ENCODE assay signal across 25 cellular contexts in the genomic region with DNA sequence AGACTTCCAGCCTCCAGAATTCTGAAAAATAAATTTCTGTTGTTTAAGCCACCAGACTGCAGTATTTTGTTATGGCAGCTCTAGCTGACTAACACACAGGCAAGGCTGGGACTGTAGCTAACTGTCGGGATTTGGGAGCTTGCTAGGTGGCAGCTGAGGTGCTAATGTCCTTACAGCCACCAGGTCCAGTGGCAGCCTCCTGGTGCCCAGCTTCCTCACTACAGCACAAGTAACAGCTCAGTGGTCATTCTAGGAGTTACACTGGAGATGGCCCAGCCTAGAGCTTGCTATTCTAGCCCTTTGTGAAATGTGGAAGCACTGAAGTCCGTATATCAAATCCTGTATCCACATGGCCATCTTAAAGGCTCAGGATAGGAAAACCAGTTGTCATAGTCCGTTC. TPM values are rescaled to one million over a fixed set of nuclear protein-coding genes. Genes with fewer than 3 reads are reported as not detected.
DNase-seq lines count a peak whose midpoint lies in the region; ATAC-seq and TF ChIP-seq lines count a peak whose summit lies in the region.
"Had no signal": no experiment of that assay in that cellular context is flagged by ENCODE, and none has a peak within 500 bp of the region (broad histone marks: within the 10 kb centered on the region; RNA-seq: fewer than 3 reads in every experiment).

No MANE protein-coding gene starts in this region.

- H3K27me3 ChIP-seq in gastroesophageal sphincter = peaks cover 11% of the 10 kb centered on the region
- H3K27me3 ChIP-seq: right atrium auricular region had no signal

- no peaks in the 10 kb centered on the region for H3K36me3 ChIP-seq in gastroesophageal sphincter
- H3K36me3 ChIP-seq: esophagus squamous epithelium, right atrium auricular region had no signal

- no peaks in the 10 kb centered on the region for H3K36me3 Mint-ChIP-seq in progenitor cell of endocrine pancreas (ENCODE audit: insufficient read depth)
- H3K36me3 Mint-ChIP-seq: brain; CD4-positive, alpha-beta memory T cell had no signal

- ATAC-seq in gastroesophageal sphincter = no peak
- ATAC-seq: effector memory CD8-positive, alpha-beta T cell; left cardiac atrium; stimulated activated naive CD8-positive, alpha-beta T cell treated with anti-CD3 and anti-CD28 coated beads, Interleukin-15, Interleukin-2, amounts not matched to agents 100 U/mL and 50 U/mL, for 24 hours had no signal

- TF ChIP-seq CTCF in progenitor cell of endocrine pancreas (IDR thresholded peaks at IDR 0.05; ENCODE audit: unreplicated experiment) (peak; percentile 23), gastroesophageal sphincter (IDR thresholded peaks at IDR 0.05) (no peak)

- no peaks in the 10 kb centered on the region for H3K9me3 Mint-ChIP-seq in progenitor cell of endocrine pancreas (ENCODE audit: low read depth)
- H3K9me3 Mint-ChIP-seq: effector memory CD8-positive, alpha-beta T cell had no signal

- peaks cover 9% of the 10 kb centered on the region for H3K27me3 Mint-ChIP-seq in progenitor cell of endocrine pancreas

- no peak overlapping the region for H3K4me3 ChIP-seq in gastroesophageal sphincter
- H3K4me3 ChIP-seq: esophagus squamous epithelium, right atrium auricular region had no signal

- CTCF ChIA-PET in HEK293T (lab: Yijun Ruan, JAX) = interaction anchor here (1.8 kb wide), 1 partner anchor 47 kb away, joined by 4 read pairs; no protein-coding TSS in a partner anchor

- WGBS in gastroesophageal sphincter (ENCODE audit: low coverage in 1 of 2), 2 donors = 100% methylated on average over 1 to 2 of the region's 3 CpGs

- no peak overlapping the region for H3K4me3 Mint-ChIP-seq in progenitor cell of endocrine pancreas (ENCODE audit: low read depth)
- H3K4me3 Mint-ChIP-seq: brain; CD4-positive, alpha-beta memory T cell; effector memory CD8-positive, alpha-beta T cell had no signal

- peak; percentile 43 for DNase-seq in HEK293T (ENCODE audit: extremely low spot score)
- DNase-seq in RKO (ENCODE audit: low spot score) = peak; percentile 55
- peak; percentile 30 for DNase-seq in dermis blood vessel endothelial cell
- no peak for DNase-seq in progenitor cell of endocrine pancreas (ENCODE audit: low spot score, unreplicated experiment)
- DNase-seq in NCI-H146 (lab: John Stamatoyannopoulos, UW) = no peak
- DNase-seq in NK-92 (lab: John Stamatoyannopoulos, UW; ENCODE audit: unreplicated experiment) = no peak
- DNase-seq: activated CD4-positive, alpha-beta T cell treated with anti-CD3 and anti-CD28 coated beads, Interleukin-2, amount 50 U/mL, for 48 hours; activated CD8-positive, alpha-beta memory T cell treated with anti-CD3 and anti-CD28 coated beads, Interleukin-2, amount 50 U/mL, for 48 hours; activated gamma-delta T cell; CD4-positive, alpha-beta memory T cell; DND-41; effector memory CD8-positive, alpha-beta T cell; esophagus squamous epithelium; left cardiac atrium; mesenchymal stem cell; NCI-H1105; NCI-H526; occipital lobe; SIG-M5; stimulated activated CD4-positive, alpha-beta T cell treated with anti-CD3 and anti-CD28 coated beads, Interleukin-4, amount 100 ng/mL, for 24 hours; stimulated activated naive CD8-positive, alpha-beta T cell treated with anti-CD3 and anti-CD28 coated beads, Interleukin-15, Interleukin-2, amounts not matched to agents 100 U/mL and 50 U/mL, for 24 hours had no signal

- TF ChIP-seq POLR2A in gastroesophageal sphincter (IDR thresholded peaks at IDR 0.05) = no peak

- H3K27ac ChIP-seq in gastroesophageal sphincter = no peak overlapping the region
- H3K27ac ChIP-seq: esophagus squamous epithelium, right atrium auricular region had no signal

- TF ChIP-seq EP300 in gastroesophageal sphincter (IDR thresholded peaks at IDR 0.05) = no peak

- no peaks in the 10 kb centered on the region for H3K9me3 ChIP-seq in gastroesophageal sphincter
- H3K9me3 ChIP-seq: esophagus squamous epithelium, right atrium auricular region had no signal

- POLR2A ChIA-PET in HEK293T (lab: Yijun Ruan, JAX) = no interaction called here

- H3K4me1 ChIP-seq in gastroesophageal sphincter = peaks cover 0 to 15% (median 5%) of the 10 kb centered on the region in 3 donors

- H3K27ac Mint-ChIP-seq in progenitor cell of endocrine pancreas = no peak overlapping the region
- H3K27ac Mint-ChIP-seq: brain; CD4-positive, alpha-beta memory T cell; effector memory CD8-positive, alpha-beta T cell had no signal

- peaks cover 3% of the 10 kb centered on the region for H3K4me1 Mint-ChIP-seq in progenitor cell of endocrine pancreas (ENCODE audit: low read depth)

TF ChIP-seq in HEK293T, 16 proteins besides CTCF, POLR2A, EP300 and RAD21:
- no peak for TF ChIP-seq SUZ12 (IDR thresholded peaks at IDR 0.05)
- TF ChIP-seq BHLHE40 (IDR thresholded peaks at IDR 0.05; ENCODE audit: borderline replicate concordance) = no peak
- TF ChIP-seq LEF1 (IDR thresholded peaks at IDR 0.05; ENCODE audit: borderline replicate concordance) = no peak
- TF ChIP-seq ARNT (IDR thresholded peaks at IDR 0.05) = no peak
- TF ChIP-seq L3MBTL2 (conservative IDR thresholded peaks at IDR 0.05) = no peak
- no peak for TF ChIP-seq PKNOX1 (IDR thresholded peaks at IDR 0.05)
- no peak for TF ChIP-seq ZNF384 (IDR thresholded peaks at IDR 0.05)
- no peak for TF ChIP-seq HDGF (IDR thresholded peaks at IDR 0.05; ENCODE audit: borderline replicate concordance)
- no peak for TF ChIP-seq NFRKB (IDR thresholded peaks at IDR 0.05)
- no peak for TF ChIP-seq CTBP1 (IDR thresholded peaks at IDR 0.05; ENCODE audit: borderline replicate concordance)
- no peak for TF ChIP-seq SP1 (IDR thresholded peaks at IDR 0.05)
- no peak for TF ChIP-seq TARDBP (IDR thresholded peaks at IDR 0.05)

RNA-seq across cellular contexts. Expression of gene C1orf115, which starts 4.3 kb away (rescaled TPM):
- total RNA-seq in dermis blood vessel endothelial cell (124 and 125 TPM in 2 replicates), progenitor cell of endocrine pancreas (9.7 and 9.8 TPM in 2 replicates), gastroesophageal sphincter (10 to 100 TPM in 2 of 4 donors, 1 to 10 TPM in 2; 6.8 to 28.0 (median 9.5) TPM)
- total RNA-seq: OCI-LY7 had no signal

Comparison
In these comparisons a context has a peak if more than half of its experiments do, and no peak if none do; other contexts are left out.
1. DNase-seq: peak in HEK293T (single experiment), RKO (single experiment) and dermis blood vessel endothelial cell (single experiment); none in progenitor cell of endocrine pancreas (single experiment), NCI-H146 (single experiment) and NK-92 (single experiment).